Comparison of ENCODE assay signal across 13 cellular contexts in the genomic region with DNA sequence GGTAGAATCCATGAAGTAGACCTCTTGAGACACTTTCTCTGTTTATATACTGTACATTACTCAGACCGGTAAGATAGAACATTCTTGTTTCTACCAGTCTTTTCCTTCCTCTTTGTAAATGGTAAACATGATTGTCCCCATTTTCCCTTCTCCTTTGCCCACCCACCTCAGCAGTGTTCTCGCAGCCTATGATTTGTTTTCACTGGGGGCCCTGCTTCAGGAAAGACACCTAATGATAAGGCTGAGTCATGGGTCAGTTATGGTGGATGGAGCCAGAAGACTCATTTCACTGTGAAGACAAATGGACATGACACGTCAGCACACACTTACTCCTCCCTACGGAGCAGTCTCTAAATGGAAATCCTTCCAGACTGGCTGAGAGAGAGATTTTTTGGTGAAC. TPM values are rescaled to one million over a fixed set of nuclear protein-coding genes. Genes with fewer than 3 reads are reported as not detected.
A peak's percentile ranks its signal among the peaks of the same experiment; 100 is the strongest.
DNase-seq lines count a peak whose midpoint lies in the region; ATAC-seq and FAIRE-seq lines count a peak whose summit lies in the region.
"Had no signal": no experiment of that assay in that cellular context is flagged by ENCODE, and none has a peak within 500 bp of the region (broad histone marks: within the 10 kb centered on the region; RNA-seq: fewer than 3 reads in every experiment).

No MANE protein-coding gene starts in this region.

- no peak overlapping the region for H2AK5ac ChIP-seq in trophoblast cell (ENCODE audit: low read length)

- no peak overlapping the region for H4K12ac ChIP-seq in trophoblast cell (ENCODE audit: low read depth, low read length)

- H3K18ac ChIP-seq in trophoblast cell (ENCODE audit: low read length) = no peak overlapping the region

- ATAC-seq in GM18858 (IDR thresholded peaks at IDR 0.05; ENCODE audit: unreplicated experiment) (no peak), GM21515 (IDR thresholded peaks at IDR 0.05; ENCODE audit: unreplicated experiment) (no peak)
- ATAC-seq: activated CD8-positive, alpha-beta T cell treated with anti-CD3 and anti-CD28 coated beads for 36 hours; T-helper 17 cell had no signal

- no peak overlapping the region for H4K8ac ChIP-seq in trophoblast cell (ENCODE audit: low read depth, low read length)

- H3K4me2 ChIP-seq in trophoblast cell (ENCODE audit: low read length) = no peak overlapping the region

- no peak overlapping the region for H2BK12ac ChIP-seq in trophoblast cell (ENCODE audit: low read length)

- no peaks in the 10 kb centered on the region for H3K9me3 ChIP-seq in trophoblast cell (ENCODE audit: insufficient read depth, low read depth, low read length)

- peak; percentile 87 for DNase-seq in EH (ENCODE audit: low read depth)
- peak; percentile 43 for DNase-seq in RCC 7860 (ENCODE audit: low spot score)
- DNase-seq in fibroblast of gingiva (ENCODE audit: low read depth) = peak; percentile 41
- DNase-seq in trophoblast cell = peak in 1 of 2 donors; percentile 48
- DNase-seq in posterior cingulate gyrus = no peak
- DNase-seq: activated CD8-positive, alpha-beta T cell treated with anti-CD3 and anti-CD28 coated beads for 36 hours; GF-D8; NCI-H1930; stimulated activated CD4-positive, alpha-beta T cell treated with anti-CD3 and anti-CD28 coated beads, Interleukin-1b, Interleukin-23, amount 100 ng/mL, for 48 hours; stimulated activated naive CD4-positive, alpha-beta T cell treated with Interleukin-2 at 50 U/mL for 16 hours; T-helper 17 cell had no signal

- WGBS in trophoblast cell (ENCODE audit: extremely low coverage, insufficient coverage, insufficient read length) = no CpG with 5 or more reads among the region's 4 CpGs

- H2AFZ ChIP-seq in trophoblast cell (ENCODE audit: insufficient read depth, low read length, poor library complexity) = peak overlapping the region; percentile 50

- H2BK5ac ChIP-seq in trophoblast cell (ENCODE audit: low read depth, low read length, poor library complexity) = no peak overlapping the region

- H3K4me3 ChIP-seq in trophoblast cell (ENCODE audit: low read depth, low read length) = no peak overlapping the region

- no peak overlapping the region for H3K14ac ChIP-seq in trophoblast cell (ENCODE audit: low read length)

- H3K27ac ChIP-seq in trophoblast cell (ENCODE audit: low read depth, low read length) = no peak overlapping the region

- no peak overlapping the region for H3K9ac ChIP-seq in trophoblast cell (ENCODE audit: low read length)

- H3K4ac ChIP-seq in trophoblast cell (ENCODE audit: low read depth, low read length) = no peak overlapping the region

- H3K4me1 ChIP-seq in trophoblast cell (ENCODE audit: control insufficient read depth in 1 of 2, insufficient read depth in 2 of 2, low read length in 2 of 2) = peaks cover 0 to 2% of the 10 kb centered on the region in 2 experiments

- H2BK120ac ChIP-seq in trophoblast cell (ENCODE audit: insufficient read depth, low read length, poor library complexity) = no peak overlapping the region

- no peaks in the 10 kb centered on the region for H3K79me2 ChIP-seq in trophoblast cell (ENCODE audit: control insufficient read depth, insufficient read depth, low read length, poor library complexity)

- intact Hi-C loops in posterior cingulate gyrus (cut with DNase I) = no loop called here

- FAIRE-seq in RCC 7860 (lab: Jason Lieb, UNC) = peak; percentile 37

- peak overlapping the region; percentile 37 for H3K23ac ChIP-seq in trophoblast cell (ENCODE audit: low read length)

- H3K36me3 ChIP-seq in trophoblast cell (ENCODE audit: control insufficient read depth in 1 of 2, insufficient read depth in 2 of 2, low read length in 2 of 2) = peaks cover 35 to 59% of the 10 kb centered on the region in 2 experiments

- no peak overlapping the region for H4K91ac ChIP-seq in trophoblast cell (ENCODE audit: low read depth, low read length)

- no peaks in the 10 kb centered on the region for H3K27me3 ChIP-seq in trophoblast cell (ENCODE audit: insufficient read depth, low read length)

- H3K79me1 ChIP-seq in trophoblast cell (ENCODE audit: low read length) = no peaks in the 10 kb centered on the region

RNA-seq across cellular contexts. Expression of gene CENPO, which starts 23.7 kb away (rescaled TPM):
- polyA plus RNA-seq in trophoblast cell (2013) = 24.4 and 24.5 TPM in 2 replicates

RNA-seq across cellular contexts. Expression of gene PTRHD1, which starts 23.7 kb away (rescaled TPM):
- polyA plus RNA-seq in trophoblast cell (2013) = 43.4 and 50.7 TPM in 2 replicates

Comparison
In these comparisons a context has a peak if more than half of its experiments do, and no peak if none do; other contexts are left out.
1. DNase-seq: peak in EH (single experiment), RCC 7860 (single experiment) and fibroblast of gingiva (single experiment); none in posterior cingulate gyrus (0 of 10).